ENCODE assay signal across 24 cellular contexts in genomic region chr5:133110709-133111108, GRCh38. TPM values are rescaled to one million over a fixed set of nuclear protein-coding genes. Genes with fewer than 3 reads are reported as not detected.
DNase-seq lines count a peak whose midpoint lies in the region; ATAC-seq and TF ChIP-seq lines count a peak whose summit lies in the region.
"Had no signal": no experiment of that assay in that cellular context is flagged by ENCODE, and none has a peak within 500 bp of the region (broad histone marks: within the 10 kb centered on the region; RNA-seq: fewer than 3 reads in every experiment).

No MANE protein-coding gene starts in this region.

- no peak for TF ChIP-seq CTCF in PC-3 (conservative IDR thresholded peaks at IDR 0.05; ENCODE audit: low read depth, low read length)
- no peak for TF ChIP-seq CTCF in foreskin keratinocyte (conservative IDR thresholded peaks at IDR 0.05)
- TF ChIP-seq CTCF in tibial nerve (IDR thresholded peaks at IDR 0.05) = no peak

- POLR2A ChIA-PET in PC-3 (lab: Charles Lee; ENCODE audit: unreplicated experiment) = no interaction called here

- peak; percentile 7; the same call in 1 of the 2 replicates for ATAC-seq in PC-3
- peak; percentile 7 for ATAC-seq in foreskin keratinocyte
- ATAC-seq in stimulated activated naive B cell treated with anti-CD40 and anti-IgM and Interleukin-4, amounts not matched to agents 10 μg/mL and 1 μg/mL and 100 μg/mL, for 72 hours (replicated peaks) = no peak
- no peak for ATAC-seq in GM18873 (IDR thresholded peaks at IDR 0.05; ENCODE audit: low FRiP score, unreplicated experiment)

- no peak overlapping the region for H3K4me3 ChIP-seq in PC-3 (ENCODE audit: low read length)
- no peak overlapping the region for H3K4me3 ChIP-seq in tibial nerve
- H3K4me3 ChIP-seq: body of pancreas, esophagus muscularis mucosa, heart left ventricle, left lung, Peyer's patch had no signal

- H3K36me3 ChIP-seq in PC-3 (ENCODE audit: low read depth, low read length) (no peaks in the 10 kb centered on the region), tibial nerve (peaks cover 0 to 2% (median 0%) of the 10 kb centered on the region in 3 donors)

- no peaks in the 10 kb centered on the region for H3K9me3 ChIP-seq in PC-3 (ENCODE audit: low read length)
- no peaks in the 10 kb centered on the region for H3K9me3 ChIP-seq in tibial nerve
- H3K9me3 ChIP-seq: body of pancreas, Caco-2, esophagus muscularis mucosa, heart left ventricle, left lung, Peyer's patch had no signal

- no TSS peak for BruUV-seq in PC-3 (replicated peaks; lab: Mats Ljungman, UMichigan)

- intact Hi-C loops in PC-3 (cut with micrococcal nuclease) = loop anchor here (1.0 to 2.0 kb wide), 3 partner anchors 138 to 500 kb away; no protein-coding TSS in a partner anchor

- DNase-seq in DMS53 (lab: John Stamatoyannopoulos, UW) (peak; percentile 23), DMS53 treated with DMSO at 0.1 percent for 48 hours (lab: John Stamatoyannopoulos, UW; ENCODE audit: unreplicated experiment) (no peak), PC-3 (no peak), foreskin keratinocyte (no peak), DMS 273 treated with DMSO at 0.1 percent for 48 hours (lab: John Stamatoyannopoulos, UW) (no peak), tibial nerve (ENCODE audit: low spot score in 2 of 2) (no peak)
- DNase-seq in stimulated activated naive B cell treated with anti-CD40 and anti-IgM and Interleukin-4, amounts not matched to agents 10 μg/mL and 1 μg/mL and 100 μg/mL, for 72 hours = no peak
- DNase-seq: GF-D8, NCI-H1417 treated with DMSO at 0.1 percent for 48 hours, NCI-H2081 treated with DMSO at 0.1 percent for 48 hours had no signal

- no peaks in the 10 kb centered on the region for H4K20me1 ChIP-seq in PC-3 (ENCODE audit: low read length)

- no peak overlapping the region for H2AFZ ChIP-seq in PC-3 (ENCODE audit: low read length)

- H3K9me2 ChIP-seq in PC-3 (replicated peaks; ENCODE audit: low read length) = no peaks in the 10 kb centered on the region

- peak overlapping the region; percentile 87 for H3K27ac Mint-ChIP-seq in stimulated activated naive B cell treated with anti-CD40 and anti-IgM and Interleukin-4, amounts not matched to agents 10 μg/mL and 1 μg/mL and 100 μg/mL, for 72 hours
- H3K27ac Mint-ChIP-seq: activated CD4-positive, alpha-beta T cell treated with anti-CD3 and anti-CD28 coated beads, Interleukin-2, amount 10 ng/mL, durations not matched to agents 7 days and 5 days; T-helper 2 cell treated with Interferon-gamma antibody and Interleukin-4, amounts not matched to agents 5 μg/mL and 100 μg/mL, for 36 hours had no signal

- CTCF ChIA-PET in PC-3 (lab: Charles Lee) = interaction anchor here (2.5 kb wide), 1 partner anchor 177 kb away, joined by 13 read pairs; no protein-coding TSS in a partner anchor

- H3K27me3 ChIP-seq in PC-3 (ENCODE audit: low read length) (no peaks in the 10 kb centered on the region), foreskin keratinocyte (no peaks in the 10 kb centered on the region), tibial nerve (no peaks in the 10 kb centered on the region)
- H3K27me3 ChIP-seq: body of pancreas, esophagus muscularis mucosa, heart left ventricle, left lung, Peyer's patch had no signal

- no peak overlapping the region for H3K9ac ChIP-seq in PC-3 (ENCODE audit: low read length)

- H3K4me1 ChIP-seq in PC-3 (ENCODE audit: insufficient read depth, low read length) = no peaks in the 10 kb centered on the region
- no peaks in the 10 kb centered on the region for H3K4me1 ChIP-seq in foreskin keratinocyte
- H3K4me1 ChIP-seq in tibial nerve = peaks cover 0 to 16% (median 0%) of the 10 kb centered on the region in 4 donors
- H3K4me1 ChIP-seq: Caco-2 had no signal

- H3F3A ChIP-seq in PC-3 (ENCODE audit: low read length, unreplicated experiment) = no peaks in the 10 kb centered on the region

- H3K4me2 ChIP-seq in PC-3 (ENCODE audit: low read length) = no peak overlapping the region

- H3K4me1 Mint-ChIP-seq in stimulated activated naive B cell treated with anti-CD40 and anti-IgM and Interleukin-4, amounts not matched to agents 10 μg/mL and 1 μg/mL and 100 μg/mL, for 72 hours = peaks cover 60 to 79% of the 10 kb centered on the region in 2 donors

- H3K79me2 ChIP-seq in PC-3 (ENCODE audit: low read length) = no peaks in the 10 kb centered on the region

- no peak for TF ChIP-seq EP300 in tibial nerve (IDR thresholded peaks at IDR 0.05)

- no peak overlapping the region for H3K4me3 Mint-ChIP-seq in stimulated activated naive B cell treated with anti-CD40 and anti-IgM and Interleukin-4, amounts not matched to agents 10 μg/mL and 1 μg/mL and 100 μg/mL, for 72 hours
- H3K4me3 Mint-ChIP-seq: activated CD4-positive, alpha-beta T cell treated with anti-CD3 and anti-CD28 coated beads, Interleukin-2, amount 10 ng/mL, durations not matched to agents 7 days and 5 days; CD14-positive monocyte; central memory CD8-positive, alpha-beta T cell; type B pancreatic cell had no signal

- H3K27ac ChIP-seq in PC-3 (ENCODE audit: low read length) (no peak overlapping the region), foreskin keratinocyte (no peak overlapping the region), tibial nerve (peak overlapping the region in 1 of 4 donors; percentile 66)
- H3K27ac ChIP-seq: 22Rv1, body of pancreas, heart left ventricle, HL-60, left lung, Peyer's patch had no signal

- H3K27me3 Mint-ChIP-seq in stimulated activated naive B cell treated with anti-CD40 and anti-IgM and Interleukin-4, amounts not matched to agents 10 μg/mL and 1 μg/mL and 100 μg/mL, for 72 hours = no peaks in the 10 kb centered on the region
- H3K27me3 Mint-ChIP-seq: activated CD4-positive, alpha-beta T cell treated with anti-CD3 and anti-CD28 coated beads, Interleukin-2, amount 10 ng/mL, durations not matched to agents 7 days and 5 days; central memory CD8-positive, alpha-beta T cell had no signal

- H3K9me3 Mint-ChIP-seq in stimulated activated naive B cell treated with anti-CD40 and anti-IgM and Interleukin-4, amounts not matched to agents 10 μg/mL and 1 μg/mL and 100 μg/mL, for 72 hours = peaks cover 0 to 5% of the 10 kb centered on the region in 2 donors
- H3K9me3 Mint-ChIP-seq: activated CD4-positive, alpha-beta T cell treated with anti-CD3 and anti-CD28 coated beads, Interleukin-2, amount 10 ng/mL, durations not matched to agents 7 days and 5 days; CD14-positive monocyte; central memory CD8-positive, alpha-beta T cell; T-helper 2 cell treated with Interferon-gamma antibody and Interleukin-4, amounts not matched to agents 5 μg/mL and 100 μg/mL, for 36 hours; type B pancreatic cell had no signal

- TF ChIP-seq POLR2A in tibial nerve (IDR thresholded peaks at IDR 0.05) = no peak

- 73 to 81% methylated on average over 6 of the region's 6 CpGs for WGBS in tibial nerve, 2 donors

- peaks cover 15 to 17% of the 10 kb centered on the region in 2 donors for H3K36me3 Mint-ChIP-seq in stimulated activated naive B cell treated with anti-CD40 and anti-IgM and Interleukin-4, amounts not matched to agents 10 μg/mL and 1 μg/mL and 100 μg/mL, for 72 hours

RNA-seq across cellular contexts. Expression of gene HSPA4, which starts 58.9 kb away (rescaled TPM):
- 70.6 and 82.9 TPM in 2 replicates for total RNA-seq in PC-3 (2014; rRNA removed)
- total RNA-seq in foreskin keratinocyte = 134 and 163 TPM in 2 replicates
- polyA plus RNA-seq in foreskin keratinocyte = 137 and 173 TPM in 2 replicates
- total RNA-seq in tibial nerve = 10 to 100 TPM; 32.8 to 48.3 (median 45.4) TPM

Comparison
In these comparisons a context has a peak if more than half of its experiments do, and no peak if none do; other contexts are left out.
1. ATAC-seq: peak in PC-3 (single experiment) and foreskin keratinocyte (single experiment); none in stimulated activated naive B cell treated with anti-CD40 and anti-IgM and Interleukin-4, amounts not matched to agents 10 μg/mL and 1 μg/mL and 100 μg/mL, for 72 hours (0 of 2) and GM18873 (single experiment).